7 cellular contexts compared by ENCODE assay signal in genomic region chr10:46781001-46781400, GRCh38.
A peak's percentile ranks its signal among the peaks of the same experiment; 100 is the strongest.
DNase-seq lines count a peak whose midpoint lies in the region; TF ChIP-seq lines count a peak whose summit lies in the region.
"Not testable (repeated sequence)": the region's sequence is repeated elsewhere in the genome, so short reads cannot be mapped to it uniquely, and the experiment has no call there.

No MANE protein-coding gene starts in this region.

- not testable (repeated sequence) for H3K4me1 ChIP-seq in mesenchymal stem cell (ENCODE audit: control insufficient read depth, insufficient read depth, low read depth, low read length); suprapubic skin

- WGBS in mesenchymal stem cell: 91% methylated on average over 4 of the region's 8 CpGs
- WGBS in suprapubic skin: 81% methylated on average over 8 of the region's 8 CpGs

- TF ChIP-seq CTCF in AG10803 (conservative IDR thresholded peaks at IDR 0.05; ENCODE audit: low read length); HFFc6 (IDR thresholded peaks at IDR 0.05); fibroblast of mammary gland (conservative IDR thresholded peaks at IDR 0.05; ENCODE audit: control insufficient read depth, insufficient read depth, low read depth, low read length); suprapubic skin (IDR thresholded peaks at IDR 0.05): not testable (repeated sequence)

- not testable (repeated sequence) for TF ChIP-seq POLR2A in suprapubic skin (IDR thresholded peaks at IDR 0.05)

- not testable (repeated sequence) for H4K91ac ChIP-seq in mesenchymal stem cell (ENCODE audit: low read length)

- not testable (repeated sequence) for H3K36me3 Mint-ChIP-seq in HFFc6 (ENCODE audit: low read depth); activated T-helper 2 cell treated with anti-CD3 and anti-CD28 coated beads, Interferon-gamma antibody, Interleukin-2, Interleukin-4, amounts not matched to agents 10 μg/mL and 5 μg/mL and 100 μg/mL, durations not matched to agents 14 hours and 24 hours and 36 hours (ENCODE audit: low read depth)

- peaks cover 27% of the 10 kb centered on the region for H3K4me1 Mint-ChIP-seq in HFFc6 (ENCODE audit: low read depth)
- peaks cover 41% of the 10 kb centered on the region for H3K4me1 Mint-ChIP-seq in activated T-helper 2 cell treated with anti-CD3 and anti-CD28 coated beads, Interferon-gamma antibody, Interleukin-2, Interleukin-4, amounts not matched to agents 10 μg/mL and 5 μg/mL and 100 μg/mL, durations not matched to agents 14 hours and 24 hours and 36 hours (ENCODE audit: low read depth)

- intact Hi-C loops in activated T-helper 2 cell treated with anti-CD3 and anti-CD28 coated beads, Interferon-gamma antibody, Interleukin-2, Interleukin-4, amounts not matched to agents 10 μg/mL and 5 μg/mL and 100 μg/mL, durations not matched to agents 14 hours and 24 hours and 36 hours (cut with micrococcal nuclease): not testable (repeated sequence)

- not testable (repeated sequence) for H2BK5ac ChIP-seq in mesenchymal stem cell (ENCODE audit: low read depth, low read length, poor library complexity, severe bottlenecking)

- not testable (repeated sequence) for H3K79me1 ChIP-seq in mesenchymal stem cell (replicated peaks; ENCODE audit: low read length, poor library complexity, severe bottlenecking)

- not testable (repeated sequence) for H3K4ac ChIP-seq in mesenchymal stem cell (ENCODE audit: low read depth in 1 of 2, low read length in 2 of 2)

- not testable (repeated sequence) for H3K4me3 ChIP-seq in AG10803 (ENCODE audit: low read length); fibroblast of mammary gland (ENCODE audit: control insufficient read depth, low read depth, low read length); mesenchymal stem cell (ENCODE audit: insufficient read depth in 1 of 2, low read depth in 1 of 2, low read length in 2 of 2); suprapubic skin

- not testable (repeated sequence) for H3K36me3 ChIP-seq in mesenchymal stem cell (ENCODE audit: control insufficient read depth in 1 of 2, insufficient read depth in 2 of 2, low read depth in 1 of 2, low read length in 2 of 2); suprapubic skin

- H2AFZ ChIP-seq in mesenchymal stem cell (ENCODE audit: low read depth, low read length): not testable (repeated sequence)

- not testable (repeated sequence) for H2AK5ac ChIP-seq in mesenchymal stem cell (ENCODE audit: low read length, severe bottlenecking)

- H3K4me3 Mint-ChIP-seq in HFFc6: peak overlapping the region; percentile 30; the same call in 1 of the 2 replicates
- not testable (repeated sequence) for H3K4me3 Mint-ChIP-seq in activated T-helper 2 cell treated with anti-CD3 and anti-CD28 coated beads, Interferon-gamma antibody, Interleukin-2, Interleukin-4, amounts not matched to agents 10 μg/mL and 5 μg/mL and 100 μg/mL, durations not matched to agents 14 hours and 24 hours and 36 hours (ENCODE audit: low read depth)

- not testable (repeated sequence) for H3K9me3 ChIP-seq in mesenchymal stem cell (ENCODE audit: control insufficient read depth, low read length); suprapubic skin

- not testable (repeated sequence) for H3K14ac ChIP-seq in mesenchymal stem cell (ENCODE audit: low read length in 2 of 2)

- H3K27ac ChIP-seq in epithelial cell of prostate: peak overlapping the region; percentile 46
- peak overlapping the region; percentile 35 for H3K27ac ChIP-seq in mesenchymal stem cell (ENCODE audit: low read length, poor library complexity, severe bottlenecking)
- H3K27ac ChIP-seq in suprapubic skin: peak overlapping the region; percentile 69

- TF ChIP-seq EP300 in suprapubic skin (IDR thresholded peaks at IDR 0.05): not testable (repeated sequence)

- not testable (repeated sequence) for H2BK120ac ChIP-seq in mesenchymal stem cell (ENCODE audit: low read depth, low read length)

- peak overlapping the region; percentile 66 for H3K27ac Mint-ChIP-seq in HFFc6
- H3K27ac Mint-ChIP-seq in activated T-helper 2 cell treated with anti-CD3 and anti-CD28 coated beads, Interferon-gamma antibody, Interleukin-2, Interleukin-4, amounts not matched to agents 10 μg/mL and 5 μg/mL and 100 μg/mL, durations not matched to agents 14 hours and 24 hours and 36 hours: peak overlapping the region; percentile 80

- H3K18ac ChIP-seq in mesenchymal stem cell (ENCODE audit: low read depth in 1 of 2, low read length in 2 of 2): not testable (repeated sequence)

- not testable (repeated sequence) for H3K27me3 Mint-ChIP-seq in HFFc6 (ENCODE audit: insufficient read depth); activated T-helper 2 cell treated with anti-CD3 and anti-CD28 coated beads, Interferon-gamma antibody, Interleukin-2, Interleukin-4, amounts not matched to agents 10 μg/mL and 5 μg/mL and 100 μg/mL, durations not matched to agents 14 hours and 24 hours and 36 hours (ENCODE audit: low read depth)

- not testable (repeated sequence) for H2BK15ac ChIP-seq in mesenchymal stem cell (ENCODE audit: low read depth, poor library complexity, severe bottlenecking)

- H2BK12ac ChIP-seq in mesenchymal stem cell (ENCODE audit: low read length in 2 of 2): not testable (repeated sequence)

- not testable (repeated sequence) for H3K23ac ChIP-seq in mesenchymal stem cell (ENCODE audit: low read length in 2 of 2)

- peak; percentile 6 for DNase-seq in AG10803 (ENCODE audit: low read depth)
- not testable (repeated sequence) for DNase-seq in HFFc6; activated T-helper 2 cell treated with anti-CD3 and anti-CD28 coated beads, Interferon-gamma antibody, Interleukin-2, Interleukin-4, amounts not matched to agents 10 μg/mL and 5 μg/mL and 100 μg/mL, durations not matched to agents 14 hours and 24 hours and 36 hours (ENCODE audit: low spot score); mesenchymal stem cell; suprapubic skin (ENCODE audit: low spot score in 2 of 2)
- peak; percentile 12 for DNase-seq in epithelial cell of prostate (ENCODE audit: low read depth, low spot score)
- DNase-seq in fibroblast of mammary gland (ENCODE audit: low read depth): peak; percentile 33

- H3K9ac ChIP-seq in mesenchymal stem cell (ENCODE audit: low read length): peak overlapping the region; percentile 84

- H4K8ac ChIP-seq in mesenchymal stem cell (ENCODE audit: low read length): not testable (repeated sequence)

- not testable (repeated sequence) for H3K27me3 ChIP-seq in mesenchymal stem cell (ENCODE audit: control insufficient read depth in 1 of 2, insufficient read depth in 1 of 2, low read length in 2 of 2); suprapubic skin

- not testable (repeated sequence) for H3K4me2 ChIP-seq in mesenchymal stem cell (ENCODE audit: low read length, poor library complexity, severe bottlenecking)

- H3K9me3 Mint-ChIP-seq in HFFc6; activated T-helper 2 cell treated with anti-CD3 and anti-CD28 coated beads, Interferon-gamma antibody, Interleukin-2, Interleukin-4, amounts not matched to agents 10 μg/mL and 5 μg/mL and 100 μg/mL, durations not matched to agents 14 hours and 24 hours and 36 hours: not testable (repeated sequence)
